ENCODE assay signal across 8 cellular contexts in genomic region chr1:247332215-247332900, GRCh38. TPM values are rescaled to one million over a fixed set of nuclear protein-coding genes. Genes with fewer than 3 reads are reported as not detected.
DNase-seq lines count a peak whose midpoint lies in the region; ATAC-seq and TF ChIP-seq lines count a peak whose summit lies in the region.

No MANE protein-coding gene starts in this region.

- ATAC-seq in GM21576 (IDR thresholded peaks at IDR 0.05; ENCODE audit: unreplicated experiment), result peak; percentile 45

- H3K36me3 Mint-ChIP-seq in IgD-negative memory B cell, result peaks cover 2% of the 10 kb centered on the region

- H3K4me1 Mint-ChIP-seq in IgD-negative memory B cell, result peaks cover 0 to 14% (median 2%) of the 10 kb centered on the region in 3 donors

- peaks cover 44% of the 10 kb centered on the region for H3K36me3 ChIP-seq in WERI-Rb-1

- peak overlapping the region; percentile 83 for H3K4me3 ChIP-seq in WERI-Rb-1 (ENCODE audit: low read depth, low read length)
- peak overlapping the region; percentile 64 to 91 for H3K4me3 ChIP-seq in cardiac fibroblast (replicated peaks in 1 of 2; ENCODE audit: low read depth in 2 of 2, low read length in 2 of 2)

- no peaks in the 10 kb centered on the region for H3K9me3 Mint-ChIP-seq in IgD-negative memory B cell

- no peaks in the 10 kb centered on the region for H3K9me3 ChIP-seq in WERI-Rb-1 (ENCODE audit: severe bottlenecking)

- H3K27ac ChIP-seq in WERI-Rb-1 (peak overlapping the region; percentile 88), layer of hippocampus (ENCODE audit: low read depth, low read length) (peak overlapping the region; percentile 50)

- TF ChIP-seq CTCF in WERI-Rb-1 (IDR thresholded peaks at IDR 0.05; ENCODE audit: low read depth, low read length) (no peak), cardiac fibroblast (IDR thresholded peaks at IDR 0.05; ENCODE audit: low read depth, low read length) (no peak)

- H3K4me3 Mint-ChIP-seq in IgD-negative memory B cell, result peak overlapping the region; percentile 18 to 87 (median 76)

- no peak overlapping the region for H3K27ac Mint-ChIP-seq in IgD-negative memory B cell

- DNase-seq in GDM1 (lab: John Stamatoyannopoulos, UW) (peak; percentile 41), WERI-Rb-1 (peak; percentile 71), cardiac fibroblast (ENCODE audit: low read depth in 2 of 2) (peak; percentile 46 to 53), inferior parietal cortex (ENCODE audit: extremely low spot score) (no peak)
- peak; percentile 58 for DNase-seq in stimulated activated CD4-positive, alpha-beta T cell treated with anti-CD3 and anti-CD28 coated beads, Interleukin-1b, Interleukin-23, amount 100 ng/mL, for 48 hours

- H3K27me3 ChIP-seq in WERI-Rb-1 (ENCODE audit: insufficient read depth, low read depth, severe bottlenecking) (no peaks in the 10 kb centered on the region), layer of hippocampus (ENCODE audit: control insufficient read depth, insufficient read depth, low read length) (no peaks in the 10 kb centered on the region)

- no peaks in the 10 kb centered on the region for H3K27me3 Mint-ChIP-seq in IgD-negative memory B cell

RNA-seq across cellular contexts. Expression of gene ZNF496, which starts 0.7 kb away (rescaled TPM):
- 7.9 TPM for polyA plus RNA-seq in IgD-negative memory B cell
